In genomic region chr21:45596704-45597318, GRCh38 we compare ENCODE assay signal across 8 cellular contexts. TPM values are rescaled to one million over a fixed set of nuclear protein-coding genes. Genes with fewer than 3 reads are reported as not detected.
DNase-seq lines count a peak whose midpoint lies in the region; ATAC-seq and TF ChIP-seq lines count a peak whose summit lies in the region.

No MANE protein-coding gene starts in this region.

- in situ Hi-C loops in KBM-7 (cut with MboI; ENCODE audit: low pct_unique_long_range_greater_than_20kb, low sequenced_read_pairs), result no loop called here

- peak; percentile 68 for TF ChIP-seq CTCF in smooth muscle cell (IDR thresholded peaks at IDR 0.05; ENCODE audit: borderline replicate concordance, insufficient read depth, poor library complexity, severe bottlenecking)

- peaks cover 0 to 6% (median 0%) of the 10 kb centered on the region in 3 donors for H3K9me3 Mint-ChIP-seq in T-cell
- peaks cover 4% of the 10 kb centered on the region for H3K9me3 Mint-ChIP-seq in activated naive CD8-positive, alpha-beta T cell treated with anti-CD3 and anti-CD28 coated beads, Interleukin-2, amount 50 U/mL, for 24 hours

- peak; percentile 60 for DNase-seq in EH (ENCODE audit: low read depth)
- peak; percentile 56 for DNase-seq in KBM-7
- peak; percentile 57 to 89 (median 81) for DNase-seq in T-cell
- DNase-seq in activated naive CD8-positive, alpha-beta T cell treated with anti-CD3 and anti-CD28 coated beads, Interleukin-2, amount 50 U/mL, for 24 hours, result peak; percentile 89
- peak; percentile 77 for DNase-seq in hepatic stellate cell (ENCODE audit: low spot score)
- DNase-seq in smooth muscle cell (lab: John Stamatoyannopoulos, UW; ENCODE audit: unreplicated experiment), result no peak

- H3K36me3 Mint-ChIP-seq in T-cell, result no peaks in the 10 kb centered on the region
- no peaks in the 10 kb centered on the region for H3K36me3 Mint-ChIP-seq in activated naive CD8-positive, alpha-beta T cell treated with anti-CD3 and anti-CD28 coated beads, Interleukin-2, amount 50 U/mL, for 24 hours (ENCODE audit: low read depth)

- H2AFZ ChIP-seq in smooth muscle cell (ENCODE audit: low read depth), result no peak overlapping the region

- no peaks in the 10 kb centered on the region for H3K4me1 ChIP-seq in smooth muscle cell (ENCODE audit: low read depth)

- H3K36me3 ChIP-seq in smooth muscle cell (ENCODE audit: low read depth), result no peaks in the 10 kb centered on the region

- no peak overlapping the region for H3K4me3 Mint-ChIP-seq in T-cell
- H3K4me3 Mint-ChIP-seq in activated naive CD8-positive, alpha-beta T cell treated with anti-CD3 and anti-CD28 coated beads, Interleukin-2, amount 50 U/mL, for 24 hours, result no peak overlapping the region

- H4K20me1 ChIP-seq in smooth muscle cell (ENCODE audit: low read depth), result no peaks in the 10 kb centered on the region

- H3K4me2 ChIP-seq in smooth muscle cell, result no peak overlapping the region

- 44% methylated on average over 16 of the region's 16 CpGs for WGBS in smooth muscle cell (ENCODE audit: low lambda C conversion rate)

- CTCF ChIA-PET in T-cell (lab: Charles Lee), result interaction anchor here (0.6 to 1.6 kb wide), 5 partner anchors 40 to 303 kb away, joined by 3 to 4 read pairs (median 3); no protein-coding TSS in a partner anchor

- no peak overlapping the region for H3K27ac ChIP-seq in smooth muscle cell (ENCODE audit: low read depth)

- no peaks in the 10 kb centered on the region for H3K27me3 ChIP-seq in smooth muscle cell (ENCODE audit: low read depth)

- H3F3A ChIP-seq in smooth muscle cell (ENCODE audit: low read depth), result no peaks in the 10 kb centered on the region

- no peaks in the 10 kb centered on the region for H3K79me2 ChIP-seq in smooth muscle cell (ENCODE audit: low read depth)

- H3K4me1 Mint-ChIP-seq in T-cell, result peaks cover 10 to 21% (median 13%) of the 10 kb centered on the region in 3 donors
- H3K4me1 Mint-ChIP-seq in activated naive CD8-positive, alpha-beta T cell treated with anti-CD3 and anti-CD28 coated beads, Interleukin-2, amount 50 U/mL, for 24 hours, result peaks cover 15% of the 10 kb centered on the region

- no peaks in the 10 kb centered on the region for H3K27me3 Mint-ChIP-seq in T-cell
- peaks cover 2% of the 10 kb centered on the region for H3K27me3 Mint-ChIP-seq in activated naive CD8-positive, alpha-beta T cell treated with anti-CD3 and anti-CD28 coated beads, Interleukin-2, amount 50 U/mL, for 24 hours

- no peak overlapping the region for H3K4me3 ChIP-seq in smooth muscle cell

- H3K27ac Mint-ChIP-seq in T-cell, result peak overlapping the region in 1 of 2 donors; percentile 8
- H3K27ac Mint-ChIP-seq in activated naive CD8-positive, alpha-beta T cell treated with anti-CD3 and anti-CD28 coated beads, Interleukin-2, amount 50 U/mL, for 24 hours, result peak overlapping the region; percentile 10

- no peak overlapping the region for H3K9ac ChIP-seq in smooth muscle cell (ENCODE audit: low read depth)

- ATAC-seq in T-cell (replicated peaks in 1 of 4) (peak; percentile 70 to 77 (median 75)), GM18909 (IDR thresholded peaks at IDR 0.05; ENCODE audit: poor library complexity, unreplicated experiment) (no peak), HG02588 (IDR thresholded peaks at IDR 0.05; ENCODE audit: unreplicated experiment) (no peak)
- ATAC-seq in activated naive CD8-positive, alpha-beta T cell treated with anti-CD3 and anti-CD28 coated beads, Interleukin-2, amount 50 U/mL, for 24 hours, result peak; percentile 82

- POLR2A ChIA-PET in T-cell (lab: Charles Lee), result no interaction called here

- H3K9me3 ChIP-seq in smooth muscle cell (replicated peaks; ENCODE audit: low read depth), result no peaks in the 10 kb centered on the region

RNA-seq across cellular contexts. Expression of gene PCBP3, which starts 46.7 kb away (rescaled TPM):
- total RNA-seq in T-cell (1 to 10 TPM; 1.5 to 4.2 (median 2.8) TPM), smooth muscle cell (8.2 and 8.9 TPM in 2 replicates)
- polyA plus RNA-seq in smooth muscle cell, result 13.7 and 23.1 TPM in 2 replicates

RNA-seq across cellular contexts. Expression of gene SLC19A1, which starts 54.6 kb away (rescaled TPM):
- total RNA-seq in T-cell, result 10 to 100 TPM; 10.4 to 19.2 (median 16.4) TPM
- total RNA-seq in smooth muscle cell, result 2.3 and 5.5 TPM in 2 replicates
- 15.4 and 33.2 TPM in 2 replicates for polyA plus RNA-seq in smooth muscle cell

Comparison
In these comparisons a context has a peak if more than half of its experiments do, and no peak if none do; other contexts are left out.
1. ATAC-seq: peak in T-cell (4 of 4) and activated naive CD8-positive, alpha-beta T cell treated with anti-CD3 and anti-CD28 coated beads, Interleukin-2, amount 50 U/mL, for 24 hours (single experiment); none in GM18909 (single experiment) and HG02588 (single experiment).